8 cellular contexts compared by ENCODE assay signal in the genomic region with DNA sequence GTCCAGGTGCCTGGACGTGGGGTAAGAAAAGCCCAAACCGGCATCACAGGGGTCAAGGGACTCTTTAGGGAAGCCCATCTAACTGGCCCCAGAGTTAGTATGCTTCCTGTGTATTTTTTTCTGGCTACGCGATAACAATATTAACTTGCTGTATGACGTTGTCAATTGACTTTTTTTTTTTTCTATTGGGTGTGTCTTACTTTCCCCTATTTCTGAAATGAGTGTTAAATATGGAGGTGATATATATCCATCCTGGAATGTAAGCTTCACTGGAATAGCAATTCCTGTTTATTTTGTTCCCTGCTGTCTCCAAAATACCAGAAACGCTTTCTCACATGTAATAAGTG. TPM values are rescaled to one million over a fixed set of nuclear protein-coding genes. Genes with fewer than 3 reads are reported as not detected.
DNase-seq lines count a peak whose midpoint lies in the region; ATAC-seq, FAIRE-seq and TF ChIP-seq lines count a peak whose summit lies in the region.

No MANE protein-coding gene starts in this region.

- H3K27me3 ChIP-seq in gastrocnemius medialis: no peaks in the 10 kb centered on the region

- H3K27ac ChIP-seq in gastrocnemius medialis: peak overlapping the region; percentile 67 to 87 (median 81)

- H3K27me3 Mint-ChIP-seq in glutamatergic neuron (ENCODE audit: unreplicated experiment): peaks cover 3% of the 10 kb centered on the region

- intact Hi-C loops in gastrocnemius medialis (cut with DNase I; ENCODE audit: low total_unique reads): no loop called here

- TF ChIP-seq CTCF in glutamatergic neuron (IDR thresholded peaks at IDR 0.05; ENCODE audit: partially characterized antibody, unreplicated experiment) (no peak), gastrocnemius medialis (IDR thresholded peaks at IDR 0.05 in 4 of 5, conservative IDR thresholded peaks at IDR 0.05 in 1 of 5) (no peak)

- no peaks in the 10 kb centered on the region for H3K9me3 ChIP-seq in gastrocnemius medialis

- ATAC-seq in gastrocnemius medialis (no peak), HG03565 (IDR thresholded peaks at IDR 0.05; ENCODE audit: unreplicated experiment) (no peak), GM21515 (IDR thresholded peaks at IDR 0.05; ENCODE audit: unreplicated experiment) (no peak), GM18502 (IDR thresholded peaks at IDR 0.05; ENCODE audit: poor library complexity, unreplicated experiment) (no peak), HG02840 (IDR thresholded peaks at IDR 0.05; ENCODE audit: low FRiP score, unreplicated experiment) (no peak)

- no peaks in the 10 kb centered on the region for H3K36me3 Mint-ChIP-seq in glutamatergic neuron (ENCODE audit: unreplicated experiment)

- DNase-seq in H54 (ENCODE audit: insufficient read length, low spot score): no peak
- peak; percentile 7 for DNase-seq in SW480 (ENCODE audit: low spot score)
- no peak for DNase-seq in glutamatergic neuron
- DNase-seq in gastrocnemius medialis: no peak

- in situ Hi-C loops in gastrocnemius medialis (cut with MboI; ENCODE audit: low sequenced_read_pairs in 4 of 4): no loop called here

- no peak for TF ChIP-seq POLR2A in H54 (IDR thresholded peaks at IDR 0.05; ENCODE audit: low read depth, low read length)
- no peak for TF ChIP-seq POLR2A in gastrocnemius medialis (IDR thresholded peaks at IDR 0.05)

- no peaks in the 10 kb centered on the region for H3K4me1 Mint-ChIP-seq in glutamatergic neuron (ENCODE audit: low read depth, unreplicated experiment)

- H3K4me3 ChIP-seq in gastrocnemius medialis: peak overlapping the region; percentile 55 to 73 (median 64)

- H3K9me3 Mint-ChIP-seq in glutamatergic neuron (ENCODE audit: unreplicated experiment): no peaks in the 10 kb centered on the region

- H3K27ac Mint-ChIP-seq in glutamatergic neuron (ENCODE audit: unreplicated experiment): peak overlapping the region; percentile 87

- H3K4me1 ChIP-seq in gastrocnemius medialis: no peaks in the 10 kb centered on the region

- H3K36me3 ChIP-seq in gastrocnemius medialis: no peaks in the 10 kb centered on the region

- peak overlapping the region; percentile 94 for H3K4me3 Mint-ChIP-seq in glutamatergic neuron (ENCODE audit: unreplicated experiment)

- FAIRE-seq in H54 (lab: Jason Lieb, UNC): peak; percentile 33

RNA-seq across cellular contexts. Expression of a gene that starts 0.6 kb away (rescaled TPM):
- total RNA-seq in glutamatergic neuron (ENCODE audit: unreplicated experiment) (0.64 TPM), gastrocnemius medialis (not detected)
